1 cellular context compared by ENCODE assay signal in genomic region chr11:124869331-124869730, GRCh38.
TF ChIP-seq lines count a peak whose summit lies in the region.

No MANE protein-coding gene starts in this region.

TF ChIP-seq in GM23338, 12 proteins besides CTCF, POLR2A, EP300 and RAD21:
- TF ChIP-seq REST (IDR thresholded peaks at IDR 0.05; ENCODE audit: unreplicated experiment) (no peak), NANOG (IDR thresholded peaks at IDR 0.05; ENCODE audit: borderline replicate concordance) (no peak), JUNB (IDR thresholded peaks at IDR 0.05; ENCODE audit: unreplicated experiment) (no peak), ZNF331 (CRISPR knock-in tag; IDR thresholded peaks at IDR 0.05; ENCODE audit: low read depth) (no peak), ZNF462 (CRISPR knock-in tag; IDR thresholded peaks at IDR 0.05) (no peak)
